ENCODE assay signal across 10 cellular contexts in the genomic region with DNA sequence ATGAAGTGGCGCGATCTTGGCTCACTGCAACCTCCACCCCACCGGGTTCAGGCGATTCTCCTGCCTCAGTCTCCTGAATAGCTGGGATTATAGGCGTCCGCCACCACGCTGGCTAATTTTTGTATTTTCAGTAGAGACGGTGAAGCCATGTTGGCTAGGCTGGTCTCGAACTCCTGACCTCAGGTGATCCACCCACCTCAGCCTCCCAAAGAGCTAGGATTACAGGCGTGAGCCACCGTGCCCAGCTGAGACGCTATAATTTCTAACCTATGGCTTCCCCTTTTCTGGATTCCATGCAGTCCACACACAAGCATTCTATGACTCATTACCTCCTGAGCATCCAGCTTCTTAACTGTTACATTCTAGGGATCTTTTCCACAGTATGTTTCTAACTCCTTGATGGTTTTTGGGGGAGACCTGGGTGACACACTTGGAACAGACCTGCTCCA. TPM values are rescaled to one million over a fixed set of nuclear protein-coding genes. Genes with fewer than 3 reads are reported as not detected.
DNase-seq lines count a peak whose midpoint lies in the region; ATAC-seq, FAIRE-seq and TF ChIP-seq lines count a peak whose summit lies in the region.
"Had no signal": no experiment of that assay in that cellular context is flagged by ENCODE, and none has a peak within 500 bp of the region (broad histone marks: within the 10 kb centered on the region; RNA-seq: fewer than 3 reads in every experiment).

No MANE protein-coding gene starts in this region.

- H3K9me1 ChIP-seq in keratinocyte (ENCODE audit: control insufficient read depth, extremely low read depth, insufficient read depth, low read length): no peaks in the 10 kb centered on the region

- H3K9me3 ChIP-seq in keratinocyte (ENCODE audit: control insufficient read depth, low read depth, low read length): no peaks in the 10 kb centered on the region

- peaks cover 34% of the 10 kb centered on the region for H3K4me1 ChIP-seq in keratinocyte (ENCODE audit: control insufficient read depth, extremely low read depth, insufficient read depth, low read length)

- TF ChIP-seq CTCF in keratinocyte (optimal IDR thresholded peaks at IDR 0.05 in 1 of 3, IDR thresholded peaks at IDR 0.05 in 1 of 3, conservative IDR thresholded peaks at IDR 0.05 in 1 of 3; ENCODE audit: extremely low read depth in 1 of 3, insufficient read depth in 2 of 3, low read length in 3 of 3): no peak

- dilution Hi-C loops in keratinocyte (cut with MboI; ENCODE audit: extremely low pct_ligation_motif_present, low sequenced_read_pairs): no loop called here

- peaks cover 0 to 5% of the 10 kb centered on the region in 2 experiments for H3K36me3 ChIP-seq in keratinocyte (ENCODE audit: control insufficient read depth in 2 of 2, extremely low read depth in 1 of 2, insufficient read depth in 2 of 2, low read length in 2 of 2)

- peak overlapping the region; percentile 95 for H3K27ac ChIP-seq in keratinocyte (ENCODE audit: control insufficient read depth, insufficient read depth, low read length)

- FAIRE-seq in keratinocyte (lab: Jason Lieb, UNC): peak; percentile 53

- in situ Hi-C loops in ACHN (cut with HindIII; ENCODE audit: low pct_ligation_motif_present, low pct_unique_long_range_greater_than_20kb, low sequenced_read_pairs): no loop called here

- H3K27me3 Mint-ChIP-seq in activated naive CD8-positive, alpha-beta T cell treated with anti-CD3 and anti-CD28 coated beads, Interleukin-2, amount 50 U/mL, for 24 hours: no peaks in the 10 kb centered on the region

- DNase-seq in ACHN: peak; percentile 86
- DNase-seq in HT1080 (ENCODE audit: low read depth): peak; percentile 91
- no peak for DNase-seq in activated naive CD8-positive, alpha-beta T cell treated with anti-CD3 and anti-CD28 coated beads, Interleukin-2, amount 50 U/mL, for 24 hours
- peak; percentile 44 for DNase-seq in keratinocyte (ENCODE audit: low read depth, low spot score)
- DNase-seq in NK-92 (lab: John Stamatoyannopoulos, UW; ENCODE audit: unreplicated experiment): no peak
- no peak for DNase-seq in NCI-H82 (lab: John Stamatoyannopoulos, UW)
- DNase-seq: KG1 had no signal

- H3K4me3 Mint-ChIP-seq in activated naive CD8-positive, alpha-beta T cell treated with anti-CD3 and anti-CD28 coated beads, Interleukin-2, amount 50 U/mL, for 24 hours: no peak overlapping the region

- H3K9ac ChIP-seq in keratinocyte (ENCODE audit: control insufficient read depth, extremely low read depth, insufficient read depth, low read length): peak overlapping the region; percentile 59

- peaks cover 5% of the 10 kb centered on the region for H3K79me2 ChIP-seq in keratinocyte (ENCODE audit: control insufficient read depth, insufficient read depth, low read length)

- H3K4me1 Mint-ChIP-seq in activated naive CD8-positive, alpha-beta T cell treated with anti-CD3 and anti-CD28 coated beads, Interleukin-2, amount 50 U/mL, for 24 hours: peaks cover 34% of the 10 kb centered on the region

- no peaks in the 10 kb centered on the region for H4K20me1 ChIP-seq in keratinocyte (ENCODE audit: control insufficient read depth, extremely low read depth, insufficient read depth, low read length)

- ATAC-seq in activated naive CD8-positive, alpha-beta T cell treated with anti-CD3 and anti-CD28 coated beads, Interleukin-2, amount 50 U/mL, for 24 hours: no peak
- no peak for ATAC-seq in GM21717 (IDR thresholded peaks at IDR 0.05; ENCODE audit: unreplicated experiment)
- ATAC-seq in HG03039 (IDR thresholded peaks at IDR 0.05; ENCODE audit: unreplicated experiment): no peak

- no peaks in the 10 kb centered on the region for H3K27me3 ChIP-seq in keratinocyte (ENCODE audit: control insufficient read depth, extremely low read depth, insufficient read depth, low read length)

- H3K9me3 Mint-ChIP-seq in activated naive CD8-positive, alpha-beta T cell treated with anti-CD3 and anti-CD28 coated beads, Interleukin-2, amount 50 U/mL, for 24 hours: no peaks in the 10 kb centered on the region

- no peak overlapping the region for H2AFZ ChIP-seq in keratinocyte (ENCODE audit: control insufficient read depth, low read length)

- peak overlapping the region; percentile 3 for H3K27ac Mint-ChIP-seq in activated naive CD8-positive, alpha-beta T cell treated with anti-CD3 and anti-CD28 coated beads, Interleukin-2, amount 50 U/mL, for 24 hours

- peak overlapping the region; percentile 69 for H3K4me2 ChIP-seq in keratinocyte (ENCODE audit: control insufficient read depth, extremely low read depth, insufficient read depth, low read depth, low read length)

- H3K36me3 Mint-ChIP-seq in activated naive CD8-positive, alpha-beta T cell treated with anti-CD3 and anti-CD28 coated beads, Interleukin-2, amount 50 U/mL, for 24 hours (ENCODE audit: low read depth): peaks cover 30% of the 10 kb centered on the region

- peak overlapping the region in 1 of 3 experiments; percentile 19 for H3K4me3 ChIP-seq in keratinocyte (ENCODE audit: control insufficient read depth in 2 of 3, extremely low read depth in 1 of 3, insufficient read depth in 2 of 3, low read depth in 1 of 3, low read length in 3 of 3)
- H3K4me3 ChIP-seq: lung had no signal

RNA-seq across cellular contexts. Expression of gene KCMF1, which starts 11.9 kb away (rescaled TPM):
- total RNA-seq in HT1080 (2014; rRNA removed; shearing (Covaris generic)): 60.8 and 70.6 TPM in 2 replicates
- polyA plus RNA-seq in HT1080 (2015; cell fraction: cytosol; rRNA removed): 72.8 and 102 TPM in 2 replicates
- 42.7 and 45.6 TPM in 2 replicates for polyA plus RNA-seq in HT1080 (2015; cell fraction: nucleus; rRNA removed)
- polyA plus RNA-seq in keratinocyte: 75.9 to 111 TPM (median 95.1 TPM) in 3 replicates
- polyA plus RNA-seq in keratinocyte (2011; ENCODE audit: low read depth): 45.0 TPM
- 70.6 and 146 TPM in 2 replicates for polyA plus RNA-seq in keratinocyte (2011; cell fraction: cytosol; rRNA removed)
- polyA plus RNA-seq in keratinocyte (2011; cell fraction: nucleus; rRNA removed): 45.6 and 50.4 TPM in 2 replicates
- polyA plus RNA-seq in keratinocyte (2012; ENCODE audit: low replicate concordance): 60.5 and 86.0 TPM in 2 replicates
- polyA minus RNA-seq in keratinocyte: 37.2 to 92.6 TPM (median 66.0 TPM) in 3 replicates
- polyA minus RNA-seq in keratinocyte (2011; cell fraction: cytosol; rRNA and poly(A)+ RNA removed): 33.4 TPM
- 11.4 and 38.1 TPM in 2 replicates for polyA minus RNA-seq in keratinocyte (2011; cell fraction: nucleus; rRNA and poly(A)+ RNA removed)

RNA-seq across cellular contexts. Expression of gene TMSB10, which starts 53.6 kb away (rescaled TPM):
- total RNA-seq in HT1080 (2014; rRNA removed; shearing (Covaris generic)): 2,966 and 4,695 TPM in 2 replicates
- 5,377 and 5,409 TPM in 2 replicates for polyA plus RNA-seq in HT1080 (2015; cell fraction: cytosol; rRNA removed)
- 1,307 and 1,395 TPM in 2 replicates for polyA plus RNA-seq in HT1080 (2015; cell fraction: nucleus; rRNA removed)
- polyA plus RNA-seq in keratinocyte: 1,787 to 7,245 TPM (median 3,595 TPM) in 3 replicates
- polyA plus RNA-seq in keratinocyte (2011; ENCODE audit: low read depth): 8,538 TPM
- polyA plus RNA-seq in keratinocyte (2011; cell fraction: cytosol; rRNA removed): 6,963 and 8,951 TPM in 2 replicates
- 1,538 and 1,768 TPM in 2 replicates for polyA plus RNA-seq in keratinocyte (2011; cell fraction: nucleus; rRNA removed)
- polyA plus RNA-seq in keratinocyte (2012; ENCODE audit: low replicate concordance): 4,557 and 7,467 TPM in 2 replicates
- polyA minus RNA-seq in keratinocyte: 679 to 919 TPM (median 685 TPM) in 3 replicates
- polyA minus RNA-seq in keratinocyte (2011; cell fraction: cytosol; rRNA and poly(A)+ RNA removed): 925 TPM
- polyA minus RNA-seq in keratinocyte (2011; cell fraction: nucleus; rRNA and poly(A)+ RNA removed): 83.9 and 127 TPM in 2 replicates

Comparison
In these comparisons a context has a peak if more than half of its experiments do, and no peak if none do; other contexts are left out.
1. DNase-seq: peak in ACHN (single experiment), HT1080 (single experiment) and keratinocyte (single experiment); none in activated naive CD8-positive, alpha-beta T cell treated with anti-CD3 and anti-CD28 coated beads, Interleukin-2, amount 50 U/mL, for 24 hours (single experiment), NK-92 (single experiment) and NCI-H82 (single experiment).